ENCODE assay signal across 11 cellular contexts in the genomic region with DNA sequence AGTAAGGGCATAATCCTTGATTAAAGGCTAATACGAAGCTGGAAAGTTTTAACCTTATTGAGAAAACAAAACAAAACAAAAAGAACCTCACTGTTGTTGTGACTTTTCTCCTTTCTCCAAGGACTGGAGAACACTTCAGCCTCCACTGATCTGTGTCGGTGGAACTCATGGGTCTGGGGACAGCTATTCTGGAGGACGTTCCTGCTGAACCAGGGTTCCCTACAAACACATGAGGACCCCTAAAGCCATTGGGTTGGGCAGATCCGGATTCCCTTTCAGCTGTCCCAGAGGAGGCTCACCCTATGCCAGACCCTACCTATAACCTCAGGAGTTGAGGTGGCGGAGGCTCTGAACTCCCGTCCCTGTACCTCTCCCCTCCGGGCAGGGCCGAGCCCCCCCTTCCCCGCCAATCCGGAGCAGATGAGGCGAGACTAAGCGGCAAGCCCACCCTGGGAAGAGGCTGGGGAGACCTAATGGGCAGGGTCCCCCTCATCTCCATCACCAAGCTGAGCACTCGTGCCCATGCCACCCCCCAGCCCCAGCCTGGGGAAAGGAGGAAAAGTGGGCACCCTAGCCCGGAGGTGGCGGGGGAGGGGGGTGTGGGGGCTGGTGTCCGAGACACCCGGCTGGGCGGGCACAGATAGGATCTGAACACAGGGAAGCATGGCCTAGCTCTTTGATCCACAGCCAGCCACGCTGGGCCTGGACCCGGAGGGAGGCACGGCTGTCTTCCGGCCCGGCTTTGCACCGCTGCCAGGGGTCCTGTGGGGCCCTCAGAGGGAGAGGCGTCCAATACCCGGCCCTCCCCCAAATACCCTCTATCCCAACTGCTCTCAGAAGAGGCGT. TPM values are rescaled to one million over a fixed set of nuclear protein-coding genes. Genes with fewer than 3 reads are reported as not detected.
DNase-seq lines count a peak whose midpoint lies in the region; ATAC-seq and TF ChIP-seq lines count a peak whose summit lies in the region.
"Had no signal": no experiment of that assay in that cellular context is flagged by ENCODE, and none has a peak within 500 bp of the region (broad histone marks: within the 10 kb centered on the region; RNA-seq: fewer than 3 reads in every experiment).

No MANE protein-coding gene starts in this region.

- no peaks in the 10 kb centered on the region for H3K27me3 Mint-ChIP-seq in CD8-positive, alpha-beta T cell (ENCODE audit: low read depth)
- H3K27me3 Mint-ChIP-seq in IgD-negative memory B cell (peaks cover 7% of the 10 kb centered on the region), progenitor cell of endocrine pancreas (peaks cover 33% of the 10 kb centered on the region), mesothelial cell of epicardium (ENCODE audit: low read depth) (peaks cover 50% of the 10 kb centered on the region)
- no peaks in the 10 kb centered on the region for H3K27me3 Mint-ChIP-seq in effector memory CD8-positive, alpha-beta T cell

- peak overlapping the region; percentile 71 for H3K27ac ChIP-seq in CD8-positive, alpha-beta T cell (ENCODE audit: low read depth, low read length)
- no peak overlapping the region for H3K27ac ChIP-seq in rectal smooth muscle tissue (ENCODE audit: low read depth, low read length)
- H3K27ac ChIP-seq: gastroesophageal sphincter had no signal

- peak overlapping the region; percentile 98 for H3K4me3 ChIP-seq in CD8-positive, alpha-beta T cell (ENCODE audit: low read depth, low read length)
- H3K4me3 ChIP-seq in rectal smooth muscle tissue (ENCODE audit: low read length): peak overlapping the region; percentile 90

- DNase-seq in CD8-positive, alpha-beta T cell: peak in 2 of 7 experiments; percentile 16 to 72
- no peak for DNase-seq in effector memory CD8-positive, alpha-beta T cell
- DNase-seq in progenitor cell of endocrine pancreas (ENCODE audit: low spot score, unreplicated experiment) (no peak), mesothelial cell of epicardium (ENCODE audit: low spot score in 2 of 2, unreplicated experiment in 2 of 2) (no peak), medulla oblongata (ENCODE audit: extremely low spot score) (no peak)
- DNase-seq: activated effector memory CD4-positive, alpha-beta T cell treated with anti-CD3 and anti-CD28 coated beads, Interleukin-2, amount 50 U/mL, for 16 hours; MM.1S had no signal

- H3K36me3 Mint-ChIP-seq in CD8-positive, alpha-beta T cell: peaks cover 33% of the 10 kb centered on the region
- H3K36me3 Mint-ChIP-seq in IgD-negative memory B cell (no peaks in the 10 kb centered on the region), progenitor cell of endocrine pancreas (ENCODE audit: insufficient read depth) (peaks cover 1% of the 10 kb centered on the region), mesothelial cell of epicardium (no peaks in the 10 kb centered on the region)
- peaks cover 58% of the 10 kb centered on the region for H3K36me3 Mint-ChIP-seq in effector memory CD8-positive, alpha-beta T cell (ENCODE audit: insufficient read depth)

- H3K4me3 Mint-ChIP-seq in CD8-positive, alpha-beta T cell: peak overlapping the region; percentile 95
- H3K4me3 Mint-ChIP-seq in IgD-negative memory B cell (peak overlapping the region; percentile 28 to 97 (median 94)), progenitor cell of endocrine pancreas (ENCODE audit: low read depth) (no peak overlapping the region), mesothelial cell of epicardium (no peak overlapping the region)
- H3K4me3 Mint-ChIP-seq in effector memory CD8-positive, alpha-beta T cell: peak overlapping the region; percentile 87 to 89

- POLR2A ChIA-PET in CD8-positive, alpha-beta T cell (lab: Charles Lee): interaction anchor here (0.7 to 22.5 kb wide), 10 partner anchors 35 to 108 kb away, joined by 3 to 249 read pairs (median 4); a partner anchor contains a TSS

- no peak overlapping the region for H3K9ac ChIP-seq in rectal smooth muscle tissue (ENCODE audit: low read length)

- peak overlapping the region; percentile 96 for H3K27ac Mint-ChIP-seq in CD8-positive, alpha-beta T cell
- H3K27ac Mint-ChIP-seq in IgD-negative memory B cell (peak overlapping the region in 2 of 3 donors; percentile 13 to 92), progenitor cell of endocrine pancreas (no peak overlapping the region), mesothelial cell of epicardium (no peak overlapping the region)
- peak overlapping the region; percentile 77 to 94 for H3K27ac Mint-ChIP-seq in effector memory CD8-positive, alpha-beta T cell

- H3K27me3 ChIP-seq in CD8-positive, alpha-beta T cell (ENCODE audit: insufficient read depth, low read length): no peaks in the 10 kb centered on the region
- H3K27me3 ChIP-seq in rectal smooth muscle tissue (ENCODE audit: control insufficient read depth, insufficient read depth, low read length): peaks cover 12% of the 10 kb centered on the region

- peaks cover 24% of the 10 kb centered on the region for H3K36me3 ChIP-seq in CD8-positive, alpha-beta T cell (ENCODE audit: insufficient read depth, low read length)
- H3K36me3 ChIP-seq in rectal smooth muscle tissue (ENCODE audit: control insufficient read depth, insufficient read depth, low read length): no peaks in the 10 kb centered on the region
- H3K36me3 ChIP-seq: gastroesophageal sphincter had no signal

- peaks cover 48% of the 10 kb centered on the region for H3K4me1 ChIP-seq in CD8-positive, alpha-beta T cell (ENCODE audit: insufficient read depth, low read length)
- peaks cover 9% of the 10 kb centered on the region for H3K4me1 ChIP-seq in rectal smooth muscle tissue (ENCODE audit: control insufficient read depth, insufficient read depth, low read length)

- TF ChIP-seq CTCF in CD8-positive, alpha-beta T cell (IDR thresholded peaks at IDR 0.05): no peak
- TF ChIP-seq CTCF in progenitor cell of endocrine pancreas (IDR thresholded peaks at IDR 0.05; ENCODE audit: unreplicated experiment): no peak
- no peak for TF ChIP-seq CTCF in mesothelial cell of epicardium (IDR thresholded peaks at IDR 0.05; ENCODE audit: unreplicated experiment)

- CTCF ChIA-PET in CD8-positive, alpha-beta T cell (lab: Charles Lee): interaction anchor here (3.8 kb wide), 1 partner anchor 71 kb away, joined by 92 read pairs; no protein-coding TSS in a partner anchor

- intact Hi-C loops in CD8-positive, alpha-beta T cell (cut with DNase I, micrococcal nuclease): loop anchor here (1.0 to 10.0 kb wide), 2 partner anchors 13 to 412 kb away; a partner anchor contains a TSS

- no peak for ATAC-seq in CD8-positive, alpha-beta T cell
- ATAC-seq in effector memory CD8-positive, alpha-beta T cell (replicated peaks): no peak
- no peak for ATAC-seq in GM21381 (IDR thresholded peaks at IDR 0.05; ENCODE audit: unreplicated experiment)
- ATAC-seq: gastroesophageal sphincter had no signal

- peaks cover 60% of the 10 kb centered on the region for H3K4me1 Mint-ChIP-seq in CD8-positive, alpha-beta T cell (ENCODE audit: low read depth)
- H3K4me1 Mint-ChIP-seq in IgD-negative memory B cell (peaks cover 10 to 24% (median 22%) of the 10 kb centered on the region in 3 donors), progenitor cell of endocrine pancreas (ENCODE audit: low read depth) (peaks cover 12% of the 10 kb centered on the region), mesothelial cell of epicardium (peaks cover 13% of the 10 kb centered on the region)
- peaks cover 39 to 53% of the 10 kb centered on the region in 2 donors for H3K4me1 Mint-ChIP-seq in effector memory CD8-positive, alpha-beta T cell (ENCODE audit: low read depth in 2 of 2)

- H3K9me3 ChIP-seq in CD8-positive, alpha-beta T cell (ENCODE audit: low read length): no peaks in the 10 kb centered on the region
- H3K9me3 ChIP-seq: gastroesophageal sphincter had no signal

- H3K9me3 Mint-ChIP-seq in CD8-positive, alpha-beta T cell: no peaks in the 10 kb centered on the region
- H3K9me3 Mint-ChIP-seq in IgD-negative memory B cell: no peaks in the 10 kb centered on the region
- H3K9me3 Mint-ChIP-seq in effector memory CD8-positive, alpha-beta T cell: no peaks in the 10 kb centered on the region
- no peaks in the 10 kb centered on the region for H3K9me3 Mint-ChIP-seq in progenitor cell of endocrine pancreas (ENCODE audit: low read depth)
- no peaks in the 10 kb centered on the region for H3K9me3 Mint-ChIP-seq in mesothelial cell of epicardium

RNA-seq across cellular contexts. Expression of a gene that starts 1.5 kb away (rescaled TPM):
- 100 to 1,000 TPM; 517 to 538 TPM for total RNA-seq in CD8-positive, alpha-beta T cell
- polyA plus RNA-seq in IgD-negative memory B cell: 41.7 TPM
- total RNA-seq in progenitor cell of endocrine pancreas (14.4 and 16.6 TPM in 2 replicates), mesothelial cell of epicardium (7.5 to 9.0 TPM (median 8.0 TPM) in 3 replicates)

Comparison
In these comparisons a context has a peak if more than half of its experiments do, and no peak if none do; other contexts are left out.
1. H3K27ac Mint-ChIP-seq: peak in CD8-positive, alpha-beta T cell (single experiment), IgD-negative memory B cell (2 of 3) and effector memory CD8-positive, alpha-beta T cell (2 of 2); none in progenitor cell of endocrine pancreas (single experiment) and mesothelial cell of epicardium (single experiment).
2. H3K4me3 Mint-ChIP-seq: peak in CD8-positive, alpha-beta T cell (single experiment), IgD-negative memory B cell (4 of 4) and effector memory CD8-positive, alpha-beta T cell (2 of 2); none in progenitor cell of endocrine pancreas (single experiment) and mesothelial cell of epicardium (single experiment).
3. RNA of a gene that starts 1.5 kb away (total RNA-seq): 517 to 538 TPM in CD8-positive, alpha-beta T cell; 14.4 to 16.6 TPM in progenitor cell of endocrine pancreas and 7.5 to 9.0 TPM in mesothelial cell of epicardium; every median in the first group is over 10 times any median in the second.